Comparison of ENCODE assay signal across 12 cellular contexts in the genomic region with DNA sequence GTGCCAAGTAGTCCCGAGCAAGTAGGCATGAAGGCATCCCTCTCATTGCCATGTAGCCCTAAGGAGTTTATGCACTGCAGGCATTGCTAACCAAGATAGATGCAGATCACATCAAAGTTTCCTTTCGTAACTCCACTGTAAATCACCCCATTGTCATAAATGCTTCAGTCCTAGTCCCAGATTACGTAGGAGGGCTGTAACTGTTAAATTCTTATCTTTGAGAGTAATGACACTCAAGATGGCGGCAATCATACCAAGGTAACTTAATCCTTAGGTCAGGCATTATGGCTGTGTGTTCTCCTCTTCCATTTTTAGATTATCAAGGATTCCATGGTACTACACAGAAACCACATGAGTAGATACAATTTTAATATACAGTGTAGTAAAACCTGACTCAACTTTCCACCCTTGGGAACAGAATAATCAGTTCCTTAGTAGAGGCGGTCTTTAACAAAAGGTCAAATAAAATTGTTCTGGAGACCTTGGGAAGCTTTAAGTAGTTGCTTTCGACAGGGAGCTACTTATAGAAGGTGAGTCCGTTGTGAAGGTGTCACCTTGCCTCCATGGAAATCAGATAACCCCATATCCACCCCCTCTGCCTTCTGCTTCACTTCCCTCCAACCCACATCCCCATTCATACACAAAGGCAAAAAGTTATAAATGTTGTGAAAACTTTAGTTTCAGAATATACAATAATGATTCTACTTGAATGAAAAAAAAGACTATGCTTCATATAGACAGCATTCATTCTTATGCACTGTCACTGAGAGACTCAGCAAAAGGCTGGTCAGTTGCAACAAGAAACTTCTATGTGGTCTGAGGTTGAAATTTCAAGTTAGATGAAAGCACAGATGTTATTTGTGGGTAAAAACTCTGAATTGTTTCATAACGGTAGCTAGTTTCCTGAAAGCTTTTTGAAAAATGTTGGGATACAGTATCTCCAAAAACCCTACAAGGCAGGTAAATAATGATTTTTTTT.
DNase-seq lines count a peak whose midpoint lies in the region; ATAC-seq and TF ChIP-seq lines count a peak whose summit lies in the region.
"Had no signal": no experiment of that assay in that cellular context is flagged by ENCODE, and none has a peak within 500 bp of the region (broad histone marks: within the 10 kb centered on the region; RNA-seq: fewer than 3 reads in every experiment).

No MANE protein-coding gene starts in this region.

- no peak overlapping the region for H3K4me3 ChIP-seq in GM12864 (ENCODE audit: low read depth, low read length)
- no peak overlapping the region for H3K4me3 ChIP-seq in uterus
- H3K4me3 ChIP-seq in MG63: no peak overlapping the region

- no peaks in the 10 kb centered on the region for H3K9me3 ChIP-seq in uterus
- H3K9me3 ChIP-seq in MG63: no peaks in the 10 kb centered on the region

- TF ChIP-seq CTCF in GM12864 (IDR thresholded peaks at IDR 0.05; ENCODE audit: low read depth, low read length, missing control alignments): no peak
- no peak for TF ChIP-seq CTCF in uterus (IDR thresholded peaks at IDR 0.05)

- intact Hi-C loops in uterus (cut with DNase I; ENCODE audit: low total_unique reads): no loop called here

- H3K4me1 ChIP-seq in uterus: no peaks in the 10 kb centered on the region

- H3K36me3 ChIP-seq in uterus (no peaks in the 10 kb centered on the region), MG63 (no peaks in the 10 kb centered on the region)

- DNase-seq in GM12864 (ENCODE audit: low read depth): peak; percentile 18
- no peak for DNase-seq in uterus
- no peak for DNase-seq in MG63
- DNase-seq in EL: no peak
- no peak for DNase-seq in superior temporal gyrus (ENCODE audit: extremely low spot score)
- DNase-seq: activated naive CD8-positive, alpha-beta T cell treated with anti-CD3 and anti-CD28 coated beads, Interleukin-2, amount 50 U/mL, for 24 hours; NCI-H2171; Right ventricle myocardium superior; stimulated activated naive CD8-positive, alpha-beta T cell treated with anti-CD3 and anti-CD28 coated beads, Interleukin-15, Interleukin-2, amounts not matched to agents 100 U/mL and 50 U/mL, for 24 hours had no signal

- H3K27me3 ChIP-seq in uterus (no peaks in the 10 kb centered on the region), MG63 (no peaks in the 10 kb centered on the region)

- TF ChIP-seq POLR2A in uterus (IDR thresholded peaks at IDR 0.05): no peak

- no peak overlapping the region for H3K27ac ChIP-seq in uterus

- ATAC-seq in GM19452 (IDR thresholded peaks at IDR 0.05; ENCODE audit: unreplicated experiment): peak; percentile 89
- peak; percentile 92 for ATAC-seq in HG02870 (IDR thresholded peaks at IDR 0.05; ENCODE audit: unreplicated experiment)
- ATAC-seq in HG03571 (IDR thresholded peaks at IDR 0.05; ENCODE audit: unreplicated experiment): peak; percentile 80
- ATAC-seq: activated naive CD8-positive, alpha-beta T cell treated with anti-CD3 and anti-CD28 coated beads, Interleukin-2, amount 50 U/mL, for 24 hours; stimulated activated naive CD8-positive, alpha-beta T cell treated with anti-CD3 and anti-CD28 coated beads, Interleukin-15, Interleukin-2, amounts not matched to agents 100 U/mL and 50 U/mL, for 24 hours had no signal
